19 cellular contexts compared by ENCODE assay signal in the genomic region with DNA sequence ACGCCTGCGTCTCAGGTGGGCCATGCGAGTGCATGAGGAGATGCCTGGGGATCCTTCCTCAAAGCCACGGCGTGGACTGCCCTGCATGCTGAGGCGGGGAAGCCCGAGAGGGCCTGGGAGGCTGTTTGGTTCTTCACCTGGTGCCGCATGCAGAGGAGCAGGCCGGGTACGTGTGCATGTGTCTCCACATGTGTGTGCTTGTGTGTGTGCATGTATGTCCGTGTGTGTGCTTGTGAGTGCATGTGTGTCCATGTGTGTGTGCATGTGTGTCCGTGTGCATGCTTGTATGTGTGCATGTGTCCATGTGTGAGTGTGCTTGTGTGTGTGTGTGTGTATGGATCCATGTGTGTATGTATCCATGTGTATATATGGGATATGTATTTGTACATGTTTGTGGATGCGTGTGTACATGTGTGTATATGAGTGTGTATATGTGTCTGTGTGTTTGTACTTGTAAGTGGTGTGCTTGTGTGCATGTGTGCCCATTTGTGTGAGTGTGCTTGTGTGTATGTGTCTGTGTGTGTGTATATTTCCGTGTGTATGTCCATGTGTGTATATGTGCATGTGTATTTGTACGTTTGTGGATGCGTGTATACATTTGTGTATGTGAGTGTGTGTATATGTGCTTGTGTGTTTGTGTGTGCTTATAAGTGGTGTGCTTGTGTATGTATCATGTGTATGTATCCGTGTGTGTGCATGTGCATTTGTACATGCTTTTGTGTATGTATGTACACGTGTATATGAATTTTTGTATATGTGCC.
DNase-seq lines count a peak whose midpoint lies in the region; ATAC-seq, FAIRE-seq and TF ChIP-seq lines count a peak whose summit lies in the region.
"Had no signal": no experiment of that assay in that cellular context is flagged by ENCODE, and none has a peak within 500 bp of the region (broad histone marks: within the 10 kb centered on the region; RNA-seq: fewer than 3 reads in every experiment).

No MANE protein-coding gene starts in this region.

- CTCF ChIA-PET in HEK293 (lab: Yijun Ruan, JAX) = interaction anchor here (0.6 kb wide), 1 partner anchor 11 kb away, joined by 3 read pairs; no protein-coding TSS in a partner anchor

- DNase-seq in GM12891 (ENCODE audit: insufficient read length, low spot score) (no peak), ecto neural progenitor cell (ENCODE audit: low spot score) (peak; percentile 33), posterior vena cava (ENCODE audit: low spot score) (peak; percentile 9), NCI-H2029 (lab: John Stamatoyannopoulos, UW) (no peak), AML-193 (lab: John Stamatoyannopoulos, UW) (no peak), DMS153 treated with DMSO at 0.1 percent for 48 hours (lab: John Stamatoyannopoulos, UW; ENCODE audit: unreplicated experiment) (no peak)
- DNase-seq: ACHN, DND-41, GM23248, KBM-7, NCI-H1105, NCI-H510A treated with DMSO at 0.1 percent for 48 hours, NCI-H774, RPMI8226, SHP77 treated with DMSO at 0.1 percent for 48 hours had no signal

- no peak for TF ChIP-seq POLR2A in GM12891 (IDR thresholded peaks at IDR 0.05; ENCODE audit: low read depth, low read length)

- ATAC-seq in GM21619 (IDR thresholded peaks at IDR 0.05; ENCODE audit: unreplicated experiment) = no peak
- ATAC-seq: HCT116 had no signal

- no peaks in the 10 kb centered on the region for H3K9me3 ChIP-seq in HEK293 (ENCODE audit: control insufficient read depth, insufficient read depth, low read depth, low read length)
- H3K9me3 ChIP-seq: SK-N-SH had no signal

- TF ChIP-seq CTCF in HEK293 (tag by site-specific recombination; IDR thresholded peaks at IDR 0.05) = no peak

- intact Hi-C loops in posterior vena cava (cut with DNase I) = no loop called here

- no peak overlapping the region for H3K4me3 ChIP-seq in HEK293 (ENCODE audit: low read depth, low read length)
- H3K4me3 ChIP-seq: GM23248 had no signal

- no peaks in the 10 kb centered on the region for H3K36me3 ChIP-seq in HEK293 (ENCODE audit: control insufficient read depth in 2 of 2, insufficient read depth in 1 of 2, low read length in 2 of 2)

- FAIRE-seq in GM12891 (lab: Jason Lieb, UNC) = peak; percentile 28

- H3K27ac ChIP-seq in HEK293 (ENCODE audit: extremely low read depth, low read depth, low read length) = no peak overlapping the region
- H3K27ac ChIP-seq: GM23248 had no signal

- POLR2A ChIA-PET in HEK293 (lab: Yijun Ruan, JAX) = interaction anchor here (0.6 kb wide), 1 partner anchor 53 kb away, joined by 4 read pairs; no protein-coding TSS in a partner anchor

- no peaks in the 10 kb centered on the region for H3K4me1 ChIP-seq in HEK293 (ENCODE audit: control insufficient read depth, insufficient read depth, low read length)

TF ChIP-seq in GM12891, 5 proteins besides CTCF, POLR2A, EP300 and RAD21:
- TF ChIP-seq POU2F2 (IDR thresholded peaks at IDR 0.05; ENCODE audit: low read depth, low read length) (no peak), TAF1 (IDR thresholded peaks at IDR 0.05; ENCODE audit: low read depth, low read length) (no peak), SPI1 (IDR thresholded peaks at IDR 0.05; ENCODE audit: low read depth, low read length) (no peak), POLR2AphosphoS5 (IDR thresholded peaks at IDR 0.05; ENCODE audit: low read depth, low read length) (no peak), PAX5 (IDR thresholded peaks at IDR 0.05; ENCODE audit: insufficient read depth, low read length, severe bottlenecking) (no peak)

TF ChIP-seq in HEK293, 187 proteins besides CTCF, POLR2A, EP300 and RAD21 (continues in another document):
- TF ChIP-seq ZNF776 (tag by site-specific recombination; IDR thresholded peaks at IDR 0.05; ENCODE audit: borderline replicate concordance) (0 out of 2 replicates have a peak, but pooled peaks have one; percentile 14), GLI4 (tag by site-specific recombination; IDR thresholded peaks at IDR 0.05) (no peak), ZBTB7A (tag by site-specific recombination; IDR thresholded peaks at IDR 0.05; ENCODE audit: low read depth) (no peak), ZNF571 (tag by site-specific recombination; IDR thresholded peaks at IDR 0.05) (0 out of 2 replicates have a peak, but pooled peaks have one; percentile 21), ZNF37A (tag by site-specific recombination; IDR thresholded peaks at IDR 0.05) (no peak), ZNF623 (tag by site-specific recombination; IDR thresholded peaks at IDR 0.05) (no peak), ZNF624 (tag by site-specific recombination; IDR thresholded peaks at IDR 0.05) (no peak), MZF1 (tag by site-specific recombination; IDR thresholded peaks at IDR 0.05; ENCODE audit: borderline replicate concordance) (no peak), ZNF521 (tag by site-specific recombination; IDR thresholded peaks at IDR 0.05) (no peak), PATZ1 (tag by site-specific recombination; IDR thresholded peaks at IDR 0.05) (no peak), ZNF248 (tag by site-specific recombination; IDR thresholded peaks at IDR 0.05) (0 out of 2 replicates have a peak, but pooled peaks have one; percentile 34), EGR2 (tag by site-specific recombination; IDR thresholded peaks at IDR 0.05; ENCODE audit: low read depth) (no peak), ZSCAN4 (tag by site-specific recombination; IDR thresholded peaks at IDR 0.05) (peak; percentile 43; the same call in 1 of the 2 replicates), SCRT1 (tag by site-specific recombination; IDR thresholded peaks at IDR 0.05; ENCODE audit: borderline replicate concordance) (0 out of 2 replicates have a peak, but pooled peaks have one; percentile 10), INSM2 (tag by site-specific recombination; IDR thresholded peaks at IDR 0.05) (no peak), ZNF645 (tag by site-specific recombination; IDR thresholded peaks at IDR 0.05) (no peak), ZNF239 (tag by site-specific recombination; IDR thresholded peaks at IDR 0.05) (no peak), ZEB2 (tag by site-specific recombination; IDR thresholded peaks at IDR 0.05) (no peak)
- TF ChIP-seq, protein P1, sequence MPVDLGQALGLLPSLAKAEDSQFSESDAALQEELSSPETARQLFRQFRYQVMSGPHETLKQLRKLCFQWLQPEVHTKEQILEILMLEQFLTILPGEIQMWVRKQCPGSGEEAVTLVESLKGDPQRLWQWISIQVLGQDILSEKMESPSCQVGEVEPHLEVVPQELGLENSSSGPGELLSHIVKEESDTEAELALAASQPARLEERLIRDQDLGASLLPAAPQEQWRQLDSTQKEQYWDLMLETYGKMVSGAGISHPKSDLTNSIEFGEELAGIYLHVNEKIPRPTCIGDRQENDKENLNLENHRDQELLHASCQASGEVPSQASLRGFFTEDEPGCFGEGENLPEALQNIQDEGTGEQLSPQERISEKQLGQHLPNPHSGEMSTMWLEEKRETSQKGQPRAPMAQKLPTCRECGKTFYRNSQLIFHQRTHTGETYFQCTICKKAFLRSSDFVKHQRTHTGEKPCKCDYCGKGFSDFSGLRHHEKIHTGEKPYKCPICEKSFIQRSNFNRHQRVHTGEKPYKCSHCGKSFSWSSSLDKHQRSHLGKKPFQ (tag by site-specific recombination; IDR thresholded peaks at IDR 0.05) = 0 out of 2 replicates have a peak, but pooled peaks have one; percentile 11

Comparison
In these comparisons a context has a peak if more than half of its experiments do, and no peak if none do; other contexts are left out.
1. DNase-seq: peak in ecto neural progenitor cell (single experiment) and posterior vena cava (single experiment); none in GM12891 (single experiment), NCI-H2029 (single experiment), AML-193 (0 of 2) and DMS153 treated with DMSO at 0.1 percent for 48 hours (single experiment).